ENCODE assay signal across 1 cellular context in genomic region chr4:4499438-4500123, GRCh38.
TF ChIP-seq lines count a peak whose summit lies in the region.

No MANE protein-coding gene starts in this region.

TF ChIP-seq in HepG2, 621 proteins besides CTCF, POLR2A, EP300 and RAD21 (continued from another document):
- no peak for TF ChIP-seq ZBTB26 (CRISPR knock-in tag; IDR thresholded peaks at IDR 0.05; ENCODE audit: borderline replicate concordance)
- no peak for TF ChIP-seq REST (IDR thresholded peaks at IDR 0.05; ENCODE audit: borderline replicate concordance in 1 of 2, low read depth in 1 of 2, low read length in 2 of 2)
- TF ChIP-seq ZNF709 (CRISPR knock-in tag; IDR thresholded peaks at IDR 0.05), result no peak
- TF ChIP-seq ZNF589 (CRISPR knock-in tag; conservative IDR thresholded peaks at IDR 0.05), result no peak
- TF ChIP-seq GABPB1 (CRISPR knock-in tag; IDR thresholded peaks at IDR 0.05), result no peak
- no peak for TF ChIP-seq RFX3 (CRISPR knock-in tag; IDR thresholded peaks at IDR 0.05)
- TF ChIP-seq SALL1 (CRISPR knock-in tag; IDR thresholded peaks at IDR 0.05), result no peak
- TF ChIP-seq HIC2 (CRISPR knock-in tag; IDR thresholded peaks at IDR 0.05; ENCODE audit: low read depth), result no peak
- TF ChIP-seq SRSF1 (optimal IDR thresholded peaks at IDR 0.05; ENCODE audit: low read depth, low read length), result no peak
- no peak for TF ChIP-seq IRF9 (CRISPR knock-in tag; IDR thresholded peaks at IDR 0.05; ENCODE audit: borderline replicate concordance)
- TF ChIP-seq ONECUT2 (CRISPR knock-in tag; IDR thresholded peaks at IDR 0.05), result no peak
- no peak for TF ChIP-seq ZNF275 (CRISPR knock-in tag; IDR thresholded peaks at IDR 0.05; ENCODE audit: borderline replicate concordance)
- no peak for TF ChIP-seq LCORL (IDR thresholded peaks at IDR 0.05)
- no peak for TF ChIP-seq LCORL (CRISPR knock-in tag; IDR thresholded peaks at IDR 0.05)
- no peak for TF ChIP-seq NR2F2 (IDR thresholded peaks at IDR 0.05; ENCODE audit: borderline replicate concordance, low read depth)
- TF ChIP-seq SRF (IDR thresholded peaks at IDR 0.05; ENCODE audit: low read depth, low read length), result no peak
- TF ChIP-seq GATAD2A (CRISPR knock-in tag; IDR thresholded peaks at IDR 0.05), result no peak
- TF ChIP-seq ZMAT3 (CRISPR knock-in tag; conservative IDR thresholded peaks at IDR 0.05), result no peak
